ENCODE assay signal across 26 cellular contexts in the genomic region with DNA sequence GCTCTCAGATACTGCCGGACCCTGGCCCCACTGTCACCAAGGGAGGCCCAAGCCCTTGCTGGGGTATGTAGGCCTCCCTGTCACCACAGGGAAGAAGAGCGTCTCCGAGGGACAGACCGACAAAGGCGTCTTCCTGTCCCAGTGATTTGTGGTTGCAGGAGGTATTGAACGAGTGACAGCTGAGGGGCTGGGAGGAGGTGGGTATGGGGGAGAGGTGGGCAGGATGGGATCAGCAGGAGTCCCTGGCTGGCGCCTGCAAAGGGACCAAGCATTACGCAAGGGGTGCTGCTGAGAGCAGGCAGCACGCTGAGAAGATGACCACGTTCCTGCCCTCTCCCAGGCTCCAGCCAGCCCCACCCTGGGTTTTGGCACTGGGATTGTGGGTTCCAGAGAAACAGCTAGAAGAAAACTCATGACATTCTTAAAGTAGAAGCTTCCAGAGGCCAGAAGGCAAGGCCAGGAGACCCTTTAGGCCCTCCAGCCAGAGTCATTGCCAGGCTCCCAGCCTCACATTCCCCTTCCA. TPM values are rescaled to one million over a fixed set of nuclear protein-coding genes. Genes with fewer than 3 reads are reported as not detected.
DNase-seq lines count a peak whose midpoint lies in the region; ATAC-seq and TF ChIP-seq lines count a peak whose summit lies in the region.
"Had no signal": no experiment of that assay in that cellular context is flagged by ENCODE, and none has a peak within 500 bp of the region (broad histone marks: within the 10 kb centered on the region; RNA-seq: fewer than 3 reads in every experiment).

No MANE protein-coding gene starts in this region.

- 82 to 86% methylated on average over 9 to 10 of the region's 10 CpGs for WGBS in GM23248 (ENCODE audit: low coverage in 1 of 2, low lambda C conversion rate in 2 of 2, missing lambda C conversion rate in 2 of 2), 2 experiments

- no peaks in the 10 kb centered on the region for H3K79me2 ChIP-seq in GM23248 (ENCODE audit: insufficient read depth)

- DNase-seq in GM23248 (peak; percentile 50), NB4 (ENCODE audit: low read depth) (peak; percentile 65), choroid plexus epithelial cell (ENCODE audit: low read depth) (peak; percentile 70), posterior cingulate gyrus (no peak), anterior cingulate cortex (lab: John Stamatoyannopoulos, UW) (no peak)
- DNase-seq in stimulated activated effector memory CD8-positive, alpha-beta T cell treated with anti-CD3 and anti-CD28 coated beads, Interleukin-12 subunit alpha, Interleukin-12 subunit beta, amount 100 ng/mL, for 72 hours (ENCODE audit: low spot score in 2 of 2): no peak
- DNase-seq: activated CD4-positive, alpha-beta memory T cell treated with anti-CD3 and anti-CD28 coated beads, Interleukin-2, amount 10 ng/mL, durations not matched to agents 7 days and 5 days; activated CD4-positive, CD25-positive, alpha-beta regulatory T cell; activated naive CD4-positive, alpha-beta T cell treated with anti-CD3 and anti-CD28 coated beads for 36 hours; activated T-cell treated with anti-CD3 and anti-CD28 coated beads for 4 hours; body of pancreas; colonic mucosa; DMS79; glutamatergic neuron; HFFc6; Karpas-422; left colon; naive thymus-derived CD4-positive, alpha-beta T cell; NCI-H1092 treated with DMSO at 0.1 percent for 48 hours; NCI-H2029; NCI-H2227 treated with DMSO at 0.1 percent for 48 hours; NCI-H748 treated with DMSO at 0.1 percent for 48 hours; pancreas; sigmoid colon had no signal

- H3K9me3 Mint-ChIP-seq in stimulated activated effector memory CD8-positive, alpha-beta T cell treated with anti-CD3 and anti-CD28 coated beads, Interleukin-12 subunit alpha, Interleukin-12 subunit beta, amount 100 ng/mL, for 72 hours: no peaks in the 10 kb centered on the region
- H3K9me3 Mint-ChIP-seq: activated CD4-positive, alpha-beta memory T cell treated with anti-CD3 and anti-CD28 coated beads, Interleukin-2, amount 10 ng/mL, durations not matched to agents 7 days and 5 days; activated naive CD4-positive, alpha-beta T cell treated with anti-CD3 and anti-CD28 coated beads for 36 hours; HFFc6; naive thymus-derived CD4-positive, alpha-beta T cell had no signal

- intact Hi-C loops in posterior cingulate gyrus (cut with DNase I): no loop called here

- no peaks in the 10 kb centered on the region for H3F3A ChIP-seq in GM23248 (ENCODE audit: insufficient read depth)

- no peaks in the 10 kb centered on the region for H4K20me1 ChIP-seq in GM23248 (ENCODE audit: insufficient read depth)

- no peak for TF ChIP-seq POLR2A in NB4 (IDR thresholded peaks at IDR 0.05; ENCODE audit: extremely low read depth, insufficient read length)

- H2AFZ ChIP-seq in GM23248: no peak overlapping the region

- in situ Hi-C loops in GM23248 (cut with MboI): no loop called here

- no peak overlapping the region for H3K4me2 ChIP-seq in GM23248 (ENCODE audit: unreplicated experiment)

- no peaks in the 10 kb centered on the region for H3K27me3 ChIP-seq in GM23248 (replicated peaks; ENCODE audit: insufficient read depth)
- H3K27me3 ChIP-seq: body of pancreas, colonic mucosa, pancreas, sigmoid colon had no signal

- peaks cover 14% of the 10 kb centered on the region for H3K4me1 ChIP-seq in GM23248 (ENCODE audit: insufficient read depth)
- H3K4me1 ChIP-seq: body of pancreas, colonic mucosa, pancreas had no signal

- no peaks in the 10 kb centered on the region for H3K36me3 ChIP-seq in GM23248 (ENCODE audit: low read depth)
- H3K36me3 ChIP-seq: colonic mucosa, pancreas, sigmoid colon had no signal

- H3K9me2 ChIP-seq in GM23248 (ENCODE audit: insufficient read depth): no peaks in the 10 kb centered on the region

- H3K9ac ChIP-seq in GM23248: no peak overlapping the region

- peaks cover 34% of the 10 kb centered on the region for H3K4me1 Mint-ChIP-seq in stimulated activated effector memory CD8-positive, alpha-beta T cell treated with anti-CD3 and anti-CD28 coated beads, Interleukin-12 subunit alpha, Interleukin-12 subunit beta, amount 100 ng/mL, for 72 hours

- TF ChIP-seq CTCF in NB4 (IDR thresholded peaks at IDR 0.05; ENCODE audit: low read depth, low read length): no peak
- TF ChIP-seq CTCF in choroid plexus epithelial cell (conservative IDR thresholded peaks at IDR 0.05; ENCODE audit: low read depth, low read length): no peak

- H3K27ac ChIP-seq in GM23248: no peak overlapping the region
- H3K27ac ChIP-seq: body of pancreas, colonic mucosa, pancreas, sigmoid colon had no signal

- peaks cover 5% of the 10 kb centered on the region for H3K36me3 Mint-ChIP-seq in stimulated activated effector memory CD8-positive, alpha-beta T cell treated with anti-CD3 and anti-CD28 coated beads, Interleukin-12 subunit alpha, Interleukin-12 subunit beta, amount 100 ng/mL, for 72 hours
- H3K36me3 Mint-ChIP-seq: naive thymus-derived CD4-positive, alpha-beta T cell had no signal

- no peaks in the 10 kb centered on the region for H3K9me3 ChIP-seq in GM23248 (ENCODE audit: low read depth)
- H3K9me3 ChIP-seq: body of pancreas, colonic mucosa, pancreas, sigmoid colon had no signal

- no peak for ATAC-seq in stimulated activated effector memory CD8-positive, alpha-beta T cell treated with anti-CD3 and anti-CD28 coated beads, Interleukin-12 subunit alpha, Interleukin-12 subunit beta, amount 100 ng/mL, for 72 hours
- ATAC-seq in GM21528 (IDR thresholded peaks at IDR 0.05; ENCODE audit: low FRiP score, unreplicated experiment): no peak
- ATAC-seq: body of pancreas; GM12878; left colon; naive thymus-derived CD4-positive, alpha-beta T cell; pancreas had no signal

- peak overlapping the region; percentile 75 for H3K27ac Mint-ChIP-seq in stimulated activated effector memory CD8-positive, alpha-beta T cell treated with anti-CD3 and anti-CD28 coated beads, Interleukin-12 subunit alpha, Interleukin-12 subunit beta, amount 100 ng/mL, for 72 hours
- H3K27ac Mint-ChIP-seq: activated CD4-positive, alpha-beta memory T cell treated with anti-CD3 and anti-CD28 coated beads, Interleukin-2, amount 10 ng/mL, durations not matched to agents 7 days and 5 days; activated naive CD4-positive, alpha-beta T cell treated with anti-CD3 and anti-CD28 coated beads for 36 hours; HFFc6 had no signal

- H3K4me3 ChIP-seq in GM23248: no peak overlapping the region
- H3K4me3 ChIP-seq in NB4 (ENCODE audit: low read depth, low read length): no peak overlapping the region
- H3K4me3 ChIP-seq in choroid plexus epithelial cell (ENCODE audit: low read depth, low read length): no peak overlapping the region
- H3K4me3 ChIP-seq: body of pancreas, colonic mucosa, GM12878, pancreas, sigmoid colon had no signal

- no peak overlapping the region for H3K4me3 Mint-ChIP-seq in stimulated activated effector memory CD8-positive, alpha-beta T cell treated with anti-CD3 and anti-CD28 coated beads, Interleukin-12 subunit alpha, Interleukin-12 subunit beta, amount 100 ng/mL, for 72 hours
- H3K4me3 Mint-ChIP-seq: activated CD4-positive, alpha-beta memory T cell treated with anti-CD3 and anti-CD28 coated beads, Interleukin-2, amount 10 ng/mL, durations not matched to agents 7 days and 5 days; activated naive CD4-positive, alpha-beta T cell treated with anti-CD3 and anti-CD28 coated beads for 36 hours; HFFc6; naive thymus-derived CD4-positive, alpha-beta T cell had no signal

RNA-seq across cellular contexts. Expression of a gene that starts 29.6 kb away (rescaled TPM):
- 6.3 and 8.9 TPM in 2 replicates for total RNA-seq in GM23248 (2014; rRNA removed; shearing (Covaris generic))
- polyA plus RNA-seq in GM23248 (2016; fragmentation: Nextera tagmentation; extraction: Ambion mirVana): 1.3 TPM in 2 replicates

RNA-seq across cellular contexts. Expression of a gene that starts 59.9 kb away (rescaled TPM):
- total RNA-seq in GM23248 (2014; rRNA removed; shearing (Covaris generic)): 21.9 and 22.5 TPM in 2 replicates
- 29.7 and 34.3 TPM in 2 replicates for polyA plus RNA-seq in GM23248 (2016; fragmentation: Nextera tagmentation; extraction: Ambion mirVana)

Comparison
In these comparisons a context has a peak if more than half of its experiments do, and no peak if none do; other contexts are left out.
1. DNase-seq: peak in GM23248 (single experiment), NB4 (single experiment) and choroid plexus epithelial cell (single experiment); none in stimulated activated effector memory CD8-positive, alpha-beta T cell treated with anti-CD3 and anti-CD28 coated beads, Interleukin-12 subunit alpha, Interleukin-12 subunit beta, amount 100 ng/mL, for 72 hours (0 of 2), posterior cingulate gyrus (0 of 10) and anterior cingulate cortex (0 of 58).